Comparison of ENCODE assay signal across 11 cellular contexts in the genomic region with DNA sequence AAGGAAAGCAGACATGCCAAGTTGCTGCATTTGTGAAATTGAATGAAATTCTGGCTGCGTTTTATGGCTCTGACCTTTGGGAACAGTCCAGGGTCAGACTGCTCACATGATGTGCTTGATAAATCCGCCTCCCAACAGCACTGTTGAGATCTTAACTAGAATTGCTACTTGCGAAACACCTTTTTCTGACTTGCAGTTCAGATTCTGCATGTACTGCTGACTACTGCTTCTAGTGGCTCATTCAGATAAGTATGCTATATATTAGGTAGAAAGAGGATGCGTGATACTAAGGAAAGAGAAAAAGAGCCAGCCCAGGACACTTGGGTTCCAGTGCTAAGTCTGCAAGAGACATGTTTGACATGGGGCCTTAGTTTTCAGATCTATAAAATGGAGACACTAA.
DNase-seq lines count a peak whose midpoint lies in the region; ATAC-seq, FAIRE-seq and TF ChIP-seq lines count a peak whose summit lies in the region.
"Had no signal": no experiment of that assay in that cellular context is flagged by ENCODE, and none has a peak within 500 bp of the region (broad histone marks: within the 10 kb centered on the region; RNA-seq: fewer than 3 reads in every experiment).

No MANE protein-coding gene starts in this region.

- H3K79me2 ChIP-seq in trophoblast cell (ENCODE audit: control insufficient read depth, insufficient read depth, low read length, poor library complexity), result peaks cover 1% of the 10 kb centered on the region

- no peak overlapping the region for H2AFZ ChIP-seq in trophoblast cell (ENCODE audit: insufficient read depth, low read length, poor library complexity)

- in situ Hi-C loops in gastrocnemius medialis (cut with MboI; ENCODE audit: low sequenced_read_pairs in 4 of 4), result loop anchor here in 3 of 4 donors (25.0 kb wide), 3 partner anchors 546 to 854 kb away; partner anchors contain the start of gene BCL6 (in 1 of the 3)

- H3K9me3 ChIP-seq in cardiac muscle cell (ENCODE audit: low read depth) (no peaks in the 10 kb centered on the region), gastrocnemius medialis (no peaks in the 10 kb centered on the region), trophoblast cell (ENCODE audit: insufficient read depth, low read depth, low read length) (no peaks in the 10 kb centered on the region)

- WGBS in trophoblast cell (ENCODE audit: extremely low coverage, insufficient coverage, insufficient read length), result no CpG with 5 or more reads among the region's 4 CpGs

- peak; percentile 34; the same call in 1 of the 2 replicates for TF ChIP-seq CTCF in HFFc6 (IDR thresholded peaks at IDR 0.05)
- peak; percentile 33; the same call in 1 of the 2 replicates for TF ChIP-seq CTCF in VCaP (conservative IDR thresholded peaks at IDR 0.05)
- TF ChIP-seq CTCF in cardiac muscle cell (IDR thresholded peaks at IDR 0.05; ENCODE audit: low read depth, low read length), result peak; percentile 16
- TF ChIP-seq CTCF in gastrocnemius medialis (IDR thresholded peaks at IDR 0.05 in 4 of 5, conservative IDR thresholded peaks at IDR 0.05 in 1 of 5), result no peak

- DNase-seq in HFFc6 (no peak), cardiac muscle cell (ENCODE audit: low read depth in 1 of 2, low spot score in 1 of 2) (peak in 1 of 2 donors; percentile 80), gastrocnemius medialis (peak in 1 of 2 donors; percentile 56), A172 (ENCODE audit: low spot score) (no peak), trophoblast cell (no peak), GM12891 (ENCODE audit: insufficient read length, low spot score) (no peak)
- DNase-seq: NCI-H524 treated with DMSO at 0.1 percent for 48 hours had no signal

- no peak overlapping the region for H4K12ac ChIP-seq in trophoblast cell (ENCODE audit: low read depth, low read length)

- H3K23ac ChIP-seq in trophoblast cell (ENCODE audit: low read length), result no peak overlapping the region

- H4K8ac ChIP-seq in trophoblast cell (ENCODE audit: low read depth, low read length), result no peak overlapping the region

- no peak overlapping the region for H4K91ac ChIP-seq in trophoblast cell (ENCODE audit: low read depth, low read length)

- no peak overlapping the region for H3K14ac ChIP-seq in trophoblast cell (ENCODE audit: low read length)

- H3K18ac ChIP-seq in trophoblast cell (ENCODE audit: low read length), result no peak overlapping the region

- H2BK5ac ChIP-seq in trophoblast cell (ENCODE audit: low read depth, low read length, poor library complexity), result no peak overlapping the region

- H3K4me1 ChIP-seq in cardiac muscle cell (ENCODE audit: low read depth) (peaks cover 28% of the 10 kb centered on the region), gastrocnemius medialis (peaks cover 69 to 73% of the 10 kb centered on the region in 2 donors), trophoblast cell (ENCODE audit: control insufficient read depth in 1 of 2, insufficient read depth in 2 of 2, low read length in 2 of 2) (peaks cover 19 to 30% of the 10 kb centered on the region in 2 experiments)

- H3K4me2 ChIP-seq in trophoblast cell (ENCODE audit: low read length), result no peak overlapping the region

- FAIRE-seq in GM12891 (lab: Jason Lieb, UNC), result no peak
- FAIRE-seq: G401.6 had no signal

- no peaks in the 10 kb centered on the region for H3K36me3 ChIP-seq in cardiac muscle cell
- H3K36me3 ChIP-seq in gastrocnemius medialis, result no peaks in the 10 kb centered on the region
- no peaks in the 10 kb centered on the region for H3K36me3 ChIP-seq in trophoblast cell (ENCODE audit: control insufficient read depth in 1 of 2, insufficient read depth in 2 of 2, low read length in 2 of 2)

- TF ChIP-seq POLR2A in gastrocnemius medialis (IDR thresholded peaks at IDR 0.05) (no peak), GM12891 (IDR thresholded peaks at IDR 0.05; ENCODE audit: low read depth, low read length) (no peak)

- peaks cover 6% of the 10 kb centered on the region for H3K79me1 ChIP-seq in trophoblast cell (ENCODE audit: low read length)

- no peak overlapping the region for H3K4ac ChIP-seq in trophoblast cell (ENCODE audit: low read depth, low read length)

- no peaks in the 10 kb centered on the region for H3K9me3 Mint-ChIP-seq in HFFc6

- peak overlapping the region; percentile 40 for H3K27ac Mint-ChIP-seq in HFFc6

- H3K27me3 Mint-ChIP-seq in HFFc6 (ENCODE audit: insufficient read depth), result no peaks in the 10 kb centered on the region; the same call in none of the 2 replicates

- intact Hi-C loops in gastrocnemius medialis (cut with DNase I; ENCODE audit: low total_unique reads), result loop anchor here (10.0 kb wide), 1 partner anchor 861 kb away; no protein-coding TSS in a partner anchor

- H3K4me1 Mint-ChIP-seq in HFFc6 (ENCODE audit: low read depth), result peaks cover 92% of the 10 kb centered on the region

- H2BK12ac ChIP-seq in trophoblast cell (ENCODE audit: low read length), result no peak overlapping the region

- H3K4me3 Mint-ChIP-seq in HFFc6, result no peak overlapping the region

- no peak overlapping the region for H2AK5ac ChIP-seq in trophoblast cell (ENCODE audit: low read length)

- peaks cover 25% of the 10 kb centered on the region for H3K36me3 Mint-ChIP-seq in HFFc6 (ENCODE audit: low read depth)

- H3K27ac ChIP-seq in VCaP, result peak overlapping the region; percentile 63
- H3K27ac ChIP-seq in cardiac muscle cell, result no peak overlapping the region
- H3K27ac ChIP-seq in gastrocnemius medialis, result peak overlapping the region; percentile 72 to 99 (median 88)
- H3K27ac ChIP-seq in trophoblast cell (ENCODE audit: low read depth, low read length), result no peak overlapping the region
- H3K27ac ChIP-seq: epithelial cell of prostate had no signal

- no peak overlapping the region for H2BK120ac ChIP-seq in trophoblast cell (ENCODE audit: insufficient read depth, low read length, poor library complexity)

- peak in 1 of 2 donors; percentile 17 for ATAC-seq in gastrocnemius medialis
- no peak for ATAC-seq in HG03439 (IDR thresholded peaks at IDR 0.05; ENCODE audit: unreplicated experiment)

- no peak overlapping the region for H3K4me3 ChIP-seq in cardiac muscle cell
- no peak overlapping the region for H3K4me3 ChIP-seq in gastrocnemius medialis
- no peak overlapping the region for H3K4me3 ChIP-seq in trophoblast cell (ENCODE audit: low read depth, low read length)

- no peak overlapping the region for H3K9ac ChIP-seq in trophoblast cell (ENCODE audit: low read length)

- H3K27me3 ChIP-seq in cardiac muscle cell, result no peaks in the 10 kb centered on the region
- no peaks in the 10 kb centered on the region for H3K27me3 ChIP-seq in gastrocnemius medialis
- no peaks in the 10 kb centered on the region for H3K27me3 ChIP-seq in trophoblast cell (ENCODE audit: insufficient read depth, low read length)

TF ChIP-seq in GM12891, 5 proteins besides CTCF, POLR2A, EP300 and RAD21:
- TF ChIP-seq POU2F2 (IDR thresholded peaks at IDR 0.05; ENCODE audit: low read depth, low read length) (no peak), SPI1 (IDR thresholded peaks at IDR 0.05; ENCODE audit: low read depth, low read length) (no peak)

Comparison
In these comparisons a context has a peak if more than half of its experiments do, and no peak if none do; other contexts are left out.
1. CTCF ChIP-seq: peak in HFFc6 (single experiment), VCaP (single experiment) and cardiac muscle cell (single experiment); none in gastrocnemius medialis (0 of 5).
2. H3K27ac ChIP-seq: peak in VCaP (single experiment) and gastrocnemius medialis (4 of 4); none in cardiac muscle cell (single experiment) and trophoblast cell (single experiment).